Comparison of ENCODE assay signal across 25 cellular contexts in genomic region chr6:159935633-159936032, GRCh38. TPM values are rescaled to one million over a fixed set of nuclear protein-coding genes. Genes with fewer than 3 reads are reported as not detected.
DNase-seq lines count a peak whose midpoint lies in the region; TF ChIP-seq lines count a peak whose summit lies in the region.
"Had no signal": no experiment of that assay in that cellular context is flagged by ENCODE, and none has a peak within 500 bp of the region (broad histone marks: within the 10 kb centered on the region; RNA-seq: fewer than 3 reads in every experiment).

No MANE protein-coding gene starts in this region.

- no peaks in the 10 kb centered on the region for H3K79me2 ChIP-seq in fibroblast of lung (ENCODE audit: control insufficient read depth, insufficient read depth, low read length)

- no peaks in the 10 kb centered on the region for H3K4me1 Mint-ChIP-seq in endodermal cell
- H3K4me1 Mint-ChIP-seq: H9 had no signal

- H3K36me3 Mint-ChIP-seq in endodermal cell (ENCODE audit: low read depth), result no peaks in the 10 kb centered on the region
- H3K36me3 Mint-ChIP-seq: stimulated activated naive B cell treated with anti-CD40 and anti-IgM and Interleukin-4, amounts not matched to agents 10 μg/mL and 1 μg/mL and 100 μg/mL, for 72 hours had no signal

- H3K27ac ChIP-seq in fibroblast of lung (ENCODE audit: insufficient read depth, low read length), result no peak overlapping the region
- no peak overlapping the region for H3K27ac ChIP-seq in endodermal cell (ENCODE audit: low read depth, low read length)
- H3K27ac ChIP-seq: 22Rv1, lower lobe of right lung, PC-9 had no signal

- 83 to 96% methylated on average over 1 to 2 of the region's 2 CpGs for WGBS in endodermal cell (ENCODE audit: insufficient coverage in 1 of 2, insufficient read length in 1 of 2), 2 experiments

- peaks cover 4% of the 10 kb centered on the region for H3K9me3 Mint-ChIP-seq in endodermal cell
- H3K9me3 Mint-ChIP-seq: activated CD8-positive, alpha-beta T cell treated with anti-CD3 and anti-CD28 coated beads for 36 hours; dendritic cell treated with granulocyte-macrophage colony-stimulating factor and Interleukin-4, amounts not matched to agents 40 ng/mL and 50 ng/mL, for 4 days had no signal

- TF ChIP-seq CTCF in fibroblast of lung (conservative IDR thresholded peaks at IDR 0.05 in 1 of 2, IDR thresholded peaks at IDR 0.05 in 1 of 2; ENCODE audit: low read depth in 1 of 2, low read length in 2 of 2) (no peak), endodermal cell (conservative IDR thresholded peaks at IDR 0.05) (no peak)

- H3K36me3 ChIP-seq in fibroblast of lung (ENCODE audit: control insufficient read depth, insufficient read depth, low read length) (no peaks in the 10 kb centered on the region), endodermal cell (ENCODE audit: control insufficient read depth, insufficient read depth, low read length) (no peaks in the 10 kb centered on the region)
- H3K36me3 ChIP-seq: lower lobe of right lung had no signal

- peaks cover 4% of the 10 kb centered on the region for H3K4me1 ChIP-seq in fibroblast of lung (ENCODE audit: control insufficient read depth, extremely low read depth, insufficient read depth, low read length)
- peaks cover 5% of the 10 kb centered on the region for H3K4me1 ChIP-seq in endodermal cell (ENCODE audit: control insufficient read depth, insufficient read depth, low read length)
- H3K4me1 ChIP-seq: lower lobe of right lung had no signal

- no peaks in the 10 kb centered on the region for H3K27me3 ChIP-seq in fibroblast of lung (ENCODE audit: control insufficient read depth, insufficient read depth, low read length)
- H3K27me3 ChIP-seq in endodermal cell (ENCODE audit: control insufficient read depth, insufficient read depth, low read length, poor library complexity, severe bottlenecking), result peaks cover 5% of the 10 kb centered on the region

- H3K4me2 ChIP-seq in fibroblast of lung (ENCODE audit: extremely low read depth, insufficient read depth, low read length), result no peak overlapping the region
- H3K4me2 ChIP-seq: PC-9 had no signal

- no peaks in the 10 kb centered on the region for H4K20me1 ChIP-seq in fibroblast of lung (ENCODE audit: control insufficient read depth, extremely low read depth, insufficient read depth, low read length)

- DNase-seq in DMS53 (lab: John Stamatoyannopoulos, UW), result peak; percentile 4
- DNase-seq in DMS53 treated with DMSO at 0.1 percent for 48 hours (lab: John Stamatoyannopoulos, UW; ENCODE audit: unreplicated experiment), result no peak
- DNase-seq in RKO (ENCODE audit: low spot score), result peak; percentile 16
- peak; percentile 56 to 84 for DNase-seq in fibroblast of lung (ENCODE audit: low read depth in 2 of 2)
- peak; percentile 55 for DNase-seq in stromal cell of bone marrow (ENCODE audit: low read depth)
- DNase-seq in GM03348 (ENCODE audit: low spot score), result no peak
- DNase-seq in endodermal cell, result no peak
- no peak for DNase-seq in NCI-H345 (lab: John Stamatoyannopoulos, UW)
- DNase-seq: activated CD4-positive, CD25-positive, alpha-beta regulatory T cell; activated CD8-positive, alpha-beta T cell treated with anti-CD3 and anti-CD28 coated beads for 36 hours; activated naive CD4-positive, alpha-beta T cell treated with Interleukin-2 at 50 U/mL for 16 hours; activated T-cell treated with anti-CD3 and anti-CD28 coated beads, Interleukin-2, amount 50 U/mL, for 1 hour; aorta; C1 segment of cervical spinal cord; H9; lower lobe of right lung; NCI-H146; nucleus accumbens; PC-9; stimulated activated naive B cell treated with anti-CD40 and anti-IgM and Interleukin-4, amounts not matched to agents 10 μg/mL and 1 μg/mL and 100 μg/mL, for 72 hours had no signal

- peaks cover 7% of the 10 kb centered on the region for H3K27me3 Mint-ChIP-seq in endodermal cell (ENCODE audit: insufficient read depth)
- H3K27me3 Mint-ChIP-seq: activated CD8-positive, alpha-beta T cell treated with anti-CD3 and anti-CD28 coated beads for 36 hours had no signal

- H3K4me3 Mint-ChIP-seq in endodermal cell, result no peak overlapping the region
- H3K4me3 Mint-ChIP-seq: activated CD8-positive, alpha-beta T cell treated with anti-CD3 and anti-CD28 coated beads for 36 hours; dendritic cell treated with granulocyte-macrophage colony-stimulating factor and Interleukin-4, amounts not matched to agents 40 ng/mL and 50 ng/mL, for 4 days; H9; stimulated activated naive B cell treated with anti-CD40 and anti-IgM and Interleukin-4, amounts not matched to agents 10 μg/mL and 1 μg/mL and 100 μg/mL, for 72 hours; T-helper 2 cell treated with Interferon-gamma antibody and Interleukin-4, amounts not matched to agents 5 μg/mL and 100 μg/mL, for 36 hours; type B pancreatic cell had no signal

- H3K4me3 ChIP-seq in fibroblast of lung (replicated peaks in 1 of 4; ENCODE audit: control extremely low read depth in 1 of 4, insufficient read depth in 1 of 4, low read depth in 3 of 4, low read length in 4 of 4) (no peak overlapping the region), endodermal cell (ENCODE audit: low read length) (no peak overlapping the region)
- H3K4me3 ChIP-seq: lower lobe of right lung, PC-9 had no signal

- no peaks in the 10 kb centered on the region for H3K9me3 ChIP-seq in fibroblast of lung (ENCODE audit: control insufficient read depth, insufficient read depth, low read depth, low read length)
- peaks cover 7% of the 10 kb centered on the region for H3K9me3 ChIP-seq in endodermal cell (ENCODE audit: control insufficient read depth, low read length)
- H3K9me3 ChIP-seq: lower lobe of right lung had no signal

- no peak overlapping the region for H3K9ac ChIP-seq in fibroblast of lung (ENCODE audit: insufficient read depth, low read length)
- no peak overlapping the region for H3K9ac ChIP-seq in endodermal cell (ENCODE audit: extremely low read depth, low read length, poor library complexity, severe bottlenecking)

- H3K27ac Mint-ChIP-seq in endodermal cell, result no peak overlapping the region
- H3K27ac Mint-ChIP-seq: activated CD8-positive, alpha-beta T cell treated with anti-CD3 and anti-CD28 coated beads for 36 hours; dendritic cell treated with granulocyte-macrophage colony-stimulating factor and Interleukin-4, amounts not matched to agents 40 ng/mL and 50 ng/mL, for 4 days; H9; stimulated activated naive B cell treated with anti-CD40 and anti-IgM and Interleukin-4, amounts not matched to agents 10 μg/mL and 1 μg/mL and 100 μg/mL, for 72 hours; T-helper 2 cell treated with Interferon-gamma antibody and Interleukin-4, amounts not matched to agents 5 μg/mL and 100 μg/mL, for 36 hours; type B pancreatic cell had no signal

- H2AFZ ChIP-seq in fibroblast of lung (ENCODE audit: low read length), result no peak overlapping the region
- H2AFZ ChIP-seq: PC-9 had no signal

RNA-seq across cellular contexts. Expression of gene IGF2R, which starts 33.2 kb away (rescaled TPM):
- total RNA-seq in fibroblast of lung (233 and 300 TPM in 2 replicates), endodermal cell (100 to 1,000 TPM; 103 to 130 TPM)
- 37.6 and 48.5 TPM in 2 replicates for polyA plus RNA-seq in fibroblast of lung
- 74.0 and 84.4 TPM in 2 replicates for polyA plus RNA-seq in fibroblast of lung (2012)
- polyA minus RNA-seq in fibroblast of lung (ENCODE audit: low replicate concordance), result 166 and 254 TPM in 2 replicates
- 42.4 TPM for polyA plus RNA-seq in endodermal cell (2013, experiment 1 of 2)
- 45.1 TPM for polyA plus RNA-seq in endodermal cell (2013, experiment 2 of 2)

RNA-seq across cellular contexts. Expression of gene MAS1, which starts 44.8 kb away (rescaled TPM):
- total RNA-seq in fibroblast of lung, result not detected in 2 replicates
- not detected in 2 replicates for polyA plus RNA-seq in fibroblast of lung
- polyA plus RNA-seq in fibroblast of lung (2012), result not detected in 2 replicates
- not detected in 2 replicates for polyA minus RNA-seq in fibroblast of lung (ENCODE audit: low replicate concordance)
- not detected for total RNA-seq in endodermal cell
- polyA plus RNA-seq in endodermal cell (2013, experiment 1 of 2), result not detected
- not detected for polyA plus RNA-seq in endodermal cell (2013, experiment 2 of 2)
- total RNA-seq: activated CD8-positive, alpha-beta T cell treated with anti-CD3 and anti-CD28 coated beads for 36 hours; lower lobe of right lung; PC-9; sciatic nerve had no signal
- polyA plus RNA-seq: aorta had no signal

Comparison
In these comparisons a context has a peak if more than half of its experiments do, and no peak if none do; other contexts are left out.
1. DNase-seq: peak in DMS53 (single experiment), RKO (single experiment), fibroblast of lung (2 of 2) and stromal cell of bone marrow (single experiment); none in DMS53 treated with DMSO at 0.1 percent for 48 hours (single experiment), GM03348 (single experiment), endodermal cell (single experiment) and NCI-H345 (single experiment).